9 cellular contexts compared by ENCODE assay signal in the genomic region with DNA sequence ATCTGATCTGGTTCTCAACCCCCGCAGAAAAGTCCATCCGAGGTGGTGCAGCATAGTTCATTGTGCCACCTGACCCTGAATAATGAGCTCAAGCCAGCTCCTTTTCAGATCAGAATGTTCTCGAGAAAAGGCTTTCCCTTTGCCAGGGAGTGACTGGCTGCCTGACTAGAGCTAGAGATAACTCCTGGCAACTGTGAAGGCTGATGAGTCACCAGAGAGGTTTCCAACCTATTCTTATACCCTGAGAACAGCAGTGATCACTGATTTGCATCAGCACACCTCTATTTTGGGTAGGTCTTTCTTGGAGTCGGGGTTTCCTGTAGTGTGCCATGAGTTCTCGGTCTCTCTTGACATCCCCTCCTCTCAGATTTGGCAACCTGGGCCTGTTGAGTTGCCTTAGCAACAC.
DNase-seq lines count a peak whose midpoint lies in the region; ATAC-seq lines count a peak whose summit lies in the region.
"Had no signal": no experiment of that assay in that cellular context is flagged by ENCODE, and none has a peak within 500 bp of the region (broad histone marks: within the 10 kb centered on the region; RNA-seq: fewer than 3 reads in every experiment).

No MANE protein-coding gene starts in this region.

- peak; percentile 73 for ATAC-seq in HG02798 (IDR thresholded peaks at IDR 0.05; ENCODE audit: poor library complexity, unreplicated experiment)
- no peak for ATAC-seq in HG03108 (IDR thresholded peaks at IDR 0.05; ENCODE audit: unreplicated experiment)
- ATAC-seq: Panc1 had no signal

- intact Hi-C loops in head of caudate nucleus (cut with DNase I) = no loop called here

- DNase-seq in DMS53 (lab: John Stamatoyannopoulos, UW) (peak; percentile 36), DMS53 treated with DMSO at 0.1 percent for 48 hours (lab: John Stamatoyannopoulos, UW; ENCODE audit: unreplicated experiment) (no peak), head of caudate nucleus (peak in 35 of 42 donors; percentile 4 to 88 (median 53)), pons (ENCODE audit: low spot score) (no peak)
- peak; percentile 20 to 34 for DNase-seq in activated CD4-positive, alpha-beta T cell treated with anti-CD3 and anti-CD28 coated beads, Interleukin-2, amount 50 U/mL, for 48 hours
- peak; percentile 36 for DNase-seq in stimulated activated CD8-positive, alpha-beta memory T cell treated with anti-CD3 and anti-CD28 coated beads, Interleukin-4, amount 100 ng/mL, for 48 hours

Comparison
In these comparisons a context has a peak if more than half of its experiments do, and no peak if none do; other contexts are left out.
1. DNase-seq: peak in DMS53 (single experiment), activated CD4-positive, alpha-beta T cell treated with anti-CD3 and anti-CD28 coated beads, Interleukin-2, amount 50 U/mL, for 48 hours (2 of 2), head of caudate nucleus (35 of 42) and stimulated activated CD8-positive, alpha-beta memory T cell treated with anti-CD3 and anti-CD28 coated beads, Interleukin-4, amount 100 ng/mL, for 48 hours (single experiment); none in DMS53 treated with DMSO at 0.1 percent for 48 hours (single experiment) and pons (single experiment).